In the genomic region with DNA sequence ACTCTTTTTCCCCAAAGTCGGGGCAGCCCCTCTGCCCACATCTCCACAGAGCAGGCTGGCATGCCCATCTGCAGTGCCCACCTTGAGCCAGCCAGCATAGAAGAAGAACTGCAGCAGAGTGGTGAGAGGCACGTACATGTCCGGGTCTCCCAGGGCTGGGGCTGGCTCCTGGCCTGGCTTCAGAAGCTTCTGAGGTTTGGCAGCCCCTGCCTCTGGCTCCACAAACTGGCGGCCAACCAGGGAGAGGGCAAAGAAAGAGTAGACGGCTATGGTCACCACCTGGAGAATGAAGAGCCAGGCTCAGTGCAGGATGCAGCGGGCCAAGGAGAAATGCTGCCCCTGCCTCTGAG, we compare ENCODE assay signal across 17 cellular contexts. TPM values are rescaled to one million over a fixed set of nuclear protein-coding genes. Genes with fewer than 3 reads are reported as not detected.
DNase-seq lines count a peak whose midpoint lies in the region; ATAC-seq, FAIRE-seq and TF ChIP-seq lines count a peak whose summit lies in the region.
"Had no signal": no experiment of that assay in that cellular context is flagged by ENCODE, and none has a peak within 500 bp of the region (broad histone marks: within the 10 kb centered on the region; RNA-seq: fewer than 3 reads in every experiment).

No MANE protein-coding gene starts in this region.

- no peaks in the 10 kb centered on the region for H3K9me3 ChIP-seq in OCI-LY3 (ENCODE audit: insufficient read depth, low read length)
- H3K9me3 ChIP-seq in osteoblast (ENCODE audit: low read depth, low read length), result no peaks in the 10 kb centered on the region
- no peaks in the 10 kb centered on the region for H3K9me3 ChIP-seq in vagina
- H3K9me3 ChIP-seq: adrenal gland, testis had no signal

- FAIRE-seq in GM19239 (lab: Jason Lieb, UNC), result no peak
- FAIRE-seq: GM18507 had no signal

- ATAC-seq in activated CD4-positive, alpha-beta T cell treated with anti-CD3 and anti-CD28 coated beads for 36 hours, result no peak
- no peak for ATAC-seq in effector memory CD8-positive, alpha-beta T cell (replicated peaks)

- no peak for DNase-seq in activated CD4-positive, alpha-beta T cell treated with anti-CD3 and anti-CD28 coated beads for 36 hours
- no peak for DNase-seq in activated CD4-positive, alpha-beta T cell treated with anti-CD3 and anti-CD28 coated beads for 1 hour
- no peak for DNase-seq in effector memory CD8-positive, alpha-beta T cell
- DNase-seq in osteoblast (ENCODE audit: insufficient read length, low spot score, missing footprints) (no peak), SKM-1 treated with dmso at 0.1 percent for 144 hours (lab: John Stamatoyannopoulos, UW; ENCODE audit: unreplicated experiment) (no peak), vagina (ENCODE audit: extremely low spot score in 2 of 2) (no peak), GM19239 (ENCODE audit: insufficient read length, low spot score) (no peak)
- DNase-seq: activated CD4-positive, CD25-positive, alpha-beta regulatory T cell; adrenal gland; MV-4-11; NCI-H446 treated with DMSO at 0.1 percent for 48 hours; testis had no signal

- H3K4me2 ChIP-seq in OCI-LY3 (ENCODE audit: low read length), result peak overlapping the region; percentile 88
- peak overlapping the region; percentile 78 for H3K4me2 ChIP-seq in osteoblast (ENCODE audit: insufficient read depth, low read length)

- H3K27me3 Mint-ChIP-seq in activated CD4-positive, alpha-beta T cell treated with anti-CD3 and anti-CD28 coated beads for 36 hours, result no peaks in the 10 kb centered on the region
- no peaks in the 10 kb centered on the region for H3K27me3 Mint-ChIP-seq in effector memory CD8-positive, alpha-beta T cell

- H3K4me3 Mint-ChIP-seq in activated CD4-positive, alpha-beta T cell treated with anti-CD3 and anti-CD28 coated beads for 36 hours, result peak overlapping the region; percentile 54
- H3K4me3 Mint-ChIP-seq in effector memory CD8-positive, alpha-beta T cell, result peak overlapping the region; percentile 74 to 75

- TF ChIP-seq CTCF in OCI-LY3 (IDR thresholded peaks at IDR 0.05; ENCODE audit: low read depth, low read length), result no peak; the same call in none of the 2 replicates
- TF ChIP-seq CTCF in osteoblast (IDR thresholded peaks at IDR 0.05; ENCODE audit: extremely low read depth, low read depth, low read length), result no peak
- no peak for TF ChIP-seq CTCF in vagina (IDR thresholded peaks at IDR 0.05)

- H4K20me1 ChIP-seq in OCI-LY3 (ENCODE audit: insufficient read depth, low read length), result no peaks in the 10 kb centered on the region
- H4K20me1 ChIP-seq in osteoblast (ENCODE audit: insufficient read depth, low read length), result no peaks in the 10 kb centered on the region

- H3K4me1 ChIP-seq in OCI-LY3 (ENCODE audit: low read length) (peaks cover 27% of the 10 kb centered on the region), osteoblast (ENCODE audit: insufficient read depth, low read length) (peaks cover 18% of the 10 kb centered on the region), vagina (peaks cover 33% of the 10 kb centered on the region)

- H3K4me3 ChIP-seq in OCI-LY3 (ENCODE audit: low read length), result peak overlapping the region; percentile 84
- H3K4me3 ChIP-seq in osteoblast (ENCODE audit: insufficient read depth, low read length), result no peak overlapping the region
- H3K4me3 ChIP-seq in vagina, result peak overlapping the region in 1 of 2 donors; percentile 57

- intact Hi-C loops in activated CD4-positive, alpha-beta T cell treated with anti-CD3 and anti-CD28 coated beads for 36 hours (cut with DNase I, micrococcal nuclease), result loop anchor here in 1 of 2 experiments (5.0 kb wide), 1 partner anchor 227 kb away; a partner anchor contains a TSS
- intact Hi-C loops in vagina (cut with DNase I), result loop anchor here (5.0 kb wide), 1 partner anchor 202 kb away; a partner anchor contains a TSS

- H3K36me3 ChIP-seq in OCI-LY3 (replicated peaks; ENCODE audit: low read depth, low read length), result peaks cover 12% of the 10 kb centered on the region
- peaks cover 9% of the 10 kb centered on the region for H3K36me3 ChIP-seq in osteoblast (ENCODE audit: insufficient read depth, low read length)
- H3K36me3 ChIP-seq in vagina, result peaks cover 0 to 9% of the 10 kb centered on the region in 2 donors

- peak overlapping the region; percentile 42; the same call in 1 of the 2 replicates for H3K27ac ChIP-seq in OCI-LY3 (ENCODE audit: low read length)
- H3K27ac ChIP-seq in osteoblast (ENCODE audit: low read depth, low read length), result no peak overlapping the region
- no peak overlapping the region for H3K27ac ChIP-seq in vagina
- H3K27ac ChIP-seq: adrenal gland, testis had no signal

- POLR2A ChIA-PET in activated CD4-positive, alpha-beta T cell treated with anti-CD3 and anti-CD28 coated beads for 36 hours (lab: Charles Lee), result interaction anchor here (1.0 to 2.9 kb wide), 8 partner anchors 10 to 226 kb away, joined by 3 to 18 read pairs (median 10); a partner anchor contains a TSS

- no peak for TF ChIP-seq POLR2A in vagina (IDR thresholded peaks at IDR 0.05)

- H3K79me2 ChIP-seq in OCI-LY3 (ENCODE audit: low read length) (no peaks in the 10 kb centered on the region), osteoblast (ENCODE audit: insufficient read depth, low read length) (no peaks in the 10 kb centered on the region)

- no peaks in the 10 kb centered on the region for H3K27me3 ChIP-seq in OCI-LY3 (ENCODE audit: low read depth, low read length)
- H3K27me3 ChIP-seq in osteoblast (ENCODE audit: insufficient read depth, low read length), result no peaks in the 10 kb centered on the region
- H3K27me3 ChIP-seq in vagina, result no peaks in the 10 kb centered on the region
- H3K27me3 ChIP-seq: adrenal gland, testis had no signal

- peak overlapping the region; percentile 60 for H3K27ac Mint-ChIP-seq in activated CD4-positive, alpha-beta T cell treated with anti-CD3 and anti-CD28 coated beads for 36 hours
- peak overlapping the region; percentile 39 to 77 for H3K27ac Mint-ChIP-seq in effector memory CD8-positive, alpha-beta T cell

- H3K36me3 Mint-ChIP-seq in activated CD4-positive, alpha-beta T cell treated with anti-CD3 and anti-CD28 coated beads for 36 hours (ENCODE audit: low read depth), result peaks cover 29% of the 10 kb centered on the region
- peaks cover 24% of the 10 kb centered on the region for H3K36me3 Mint-ChIP-seq in effector memory CD8-positive, alpha-beta T cell (ENCODE audit: insufficient read depth)

- peaks cover 37% of the 10 kb centered on the region for H3K4me1 Mint-ChIP-seq in activated CD4-positive, alpha-beta T cell treated with anti-CD3 and anti-CD28 coated beads for 36 hours
- peaks cover 25% of the 10 kb centered on the region in 2 donors for H3K4me1 Mint-ChIP-seq in effector memory CD8-positive, alpha-beta T cell (ENCODE audit: low read depth in 2 of 2)

- H3K9ac ChIP-seq in OCI-LY3 (ENCODE audit: low read length), result peak overlapping the region; percentile 73; the same call in 1 of the 2 replicates

- no peaks in the 10 kb centered on the region for H3K9me3 Mint-ChIP-seq in activated CD4-positive, alpha-beta T cell treated with anti-CD3 and anti-CD28 coated beads for 36 hours (ENCODE audit: low read depth)
- H3K9me3 Mint-ChIP-seq in effector memory CD8-positive, alpha-beta T cell, result no peaks in the 10 kb centered on the region

- no peak overlapping the region; the same call in 1 of the 2 replicates for H2AFZ ChIP-seq in OCI-LY3 (ENCODE audit: low read depth, low read length)
- H2AFZ ChIP-seq in osteoblast (ENCODE audit: low read length), result no peak overlapping the region

- CTCF ChIA-PET in activated CD4-positive, alpha-beta T cell treated with anti-CD3 and anti-CD28 coated beads for 36 hours (lab: Charles Lee), result interaction anchor here (0.7 to 3.3 kb wide), 23 partner anchors 9 to 706 kb away, joined by 3 to 13 read pairs (median 4); a partner anchor contains a TSS

RNA-seq across cellular contexts. Expression of a gene that starts 3.0 kb away (rescaled TPM):
- total RNA-seq in activated CD4-positive, alpha-beta T cell treated with anti-CD3 and anti-CD28 coated beads for 36 hours, result under 1 TPM; 0.69 to 0.71 TPM
- total RNA-seq in osteoblast, result under 0.01 TPM in 1 of 2 replicates, not detected in the other
- not detected for total RNA-seq in vagina
- total RNA-seq: A673, Daoy, Right ventricle myocardium inferior had no signal

RNA-seq across cellular contexts. Expression of a gene that starts 9.7 kb away (rescaled TPM):
- 1,000 to 10,000 TPM; 3,005 to 3,275 TPM for total RNA-seq in activated CD4-positive, alpha-beta T cell treated with anti-CD3 and anti-CD28 coated beads for 36 hours
- total RNA-seq in osteoblast, result 1,174 and 1,221 TPM in 2 replicates
- 2,511 TPM for total RNA-seq in vagina

RNA-seq across cellular contexts. Expression of a gene that starts 15.2 kb away (rescaled TPM):
- 10 to 100 TPM; 52.1 to 52.7 TPM for total RNA-seq in activated CD4-positive, alpha-beta T cell treated with anti-CD3 and anti-CD28 coated beads for 36 hours
- total RNA-seq in osteoblast (33.7 and 35.1 TPM in 2 replicates), vagina (77.6 TPM)

RNA-seq across cellular contexts. Expression of a gene that starts 22.1 kb away (rescaled TPM):
- total RNA-seq in activated CD4-positive, alpha-beta T cell treated with anti-CD3 and anti-CD28 coated beads for 36 hours, result under 1 TPM in 1 of 2 experiments, not detected in 1; 0.32 TPM
- total RNA-seq in osteoblast, result 0.29 and 0.36 TPM in 2 replicates
- total RNA-seq in vagina, result not detected
- total RNA-seq: Daoy had no signal

RNA-seq across cellular contexts. Expression of a gene that starts 23.3 kb away (rescaled TPM):
- total RNA-seq in activated CD4-positive, alpha-beta T cell treated with anti-CD3 and anti-CD28 coated beads for 36 hours, result 10 to 100 TPM; 16.7 to 17.2 TPM
- total RNA-seq in osteoblast, result 21.4 and 23.6 TPM in 2 replicates
- total RNA-seq in vagina, result 7.9 TPM
